In genomic region chr15:40328176-40328575, GRCh38 we compare ENCODE assay signal across 15 cellular contexts. TPM values are rescaled to one million over a fixed set of nuclear protein-coding genes. Genes with fewer than 3 reads are reported as not detected.
DNase-seq lines count a peak whose midpoint lies in the region; ATAC-seq and TF ChIP-seq lines count a peak whose summit lies in the region.
"Had no signal": no experiment of that assay in that cellular context is flagged by ENCODE, and none has a peak within 500 bp of the region (broad histone marks: within the 10 kb centered on the region; RNA-seq: fewer than 3 reads in every experiment).

No MANE protein-coding gene starts in this region.

- TF ChIP-seq CTCF in choroid plexus epithelial cell (conservative IDR thresholded peaks at IDR 0.05; ENCODE audit: low read depth, low read length) (no peak), mesothelial cell of epicardium (IDR thresholded peaks at IDR 0.05; ENCODE audit: unreplicated experiment) (no peak), adrenal gland (IDR thresholded peaks at IDR 0.05) (no peak), CD14-positive monocyte (IDR thresholded peaks at IDR 0.05) (no peak)

- ATAC-seq in right cardiac atrium = no peak
- ATAC-seq in Right ventricle myocardium superior (ENCODE audit: poor library complexity) = no peak
- ATAC-seq in HG02852 (IDR thresholded peaks at IDR 0.05; ENCODE audit: unreplicated experiment) = no peak
- ATAC-seq: lower lobe of right lung, psoas muscle, T-helper 17 cell had no signal

- DNase-seq in right cardiac atrium = no peak
- no peak for DNase-seq in Right ventricle myocardium superior
- DNase-seq in choroid plexus epithelial cell (ENCODE audit: low read depth) = peak; percentile 86
- DNase-seq in mesothelial cell of epicardium (ENCODE audit: low spot score in 2 of 2, unreplicated experiment in 2 of 2) = no peak
- DNase-seq in adrenal gland = no peak
- DNase-seq in effector CD8-positive, alpha-beta T cell (lab: John Stamatoyannopoulos, UW) = no peak
- no peak for DNase-seq in CD14-positive monocyte (ENCODE audit: low spot score)
- DNase-seq: activated CD4-positive, alpha-beta T cell treated with anti-CD3 and anti-CD28 coated beads, Interleukin-2, amount 50 U/mL, for 4 hours; Kasumi-1; lower lobe of right lung; NCI-H2081; psoas muscle; T-helper 17 cell had no signal

- H3K4me3 ChIP-seq in right cardiac atrium (ENCODE audit: low read length) (no peak overlapping the region), choroid plexus epithelial cell (ENCODE audit: low read depth, low read length) (no peak overlapping the region), adrenal gland (no peak overlapping the region)
- H3K4me3 ChIP-seq: lower lobe of right lung, psoas muscle had no signal

- H3K4me3 Mint-ChIP-seq in mesothelial cell of epicardium = no peak overlapping the region
- H3K4me3 Mint-ChIP-seq in CD14-positive monocyte = no peak overlapping the region
- H3K4me3 Mint-ChIP-seq: T-helper 17 cell had no signal

- H3K9me3 Mint-ChIP-seq in mesothelial cell of epicardium (no peaks in the 10 kb centered on the region), CD14-positive monocyte (peaks cover 0 to 2% (median 0%) of the 10 kb centered on the region in 7 donors)

- peak overlapping the region; percentile 72 for H3K27ac Mint-ChIP-seq in mesothelial cell of epicardium
- no peak overlapping the region for H3K27ac Mint-ChIP-seq in CD14-positive monocyte
- H3K27ac Mint-ChIP-seq: T-helper 17 cell had no signal

- intact Hi-C loops in right cardiac atrium (cut with DNase I) = no loop called here
- intact Hi-C loops in Right ventricle myocardium superior (cut with DNase I) = no loop called here
- intact Hi-C loops in adrenal gland (cut with DNase I) = no loop called here
- intact Hi-C loops in CD14-positive monocyte (cut with micrococcal nuclease) = no loop called here

- H3K27me3 Mint-ChIP-seq in mesothelial cell of epicardium (ENCODE audit: low read depth) (no peaks in the 10 kb centered on the region), CD14-positive monocyte (ENCODE audit: low read depth in 3 of 3) (peaks cover 2 to 4% (median 2%) of the 10 kb centered on the region in 3 donors)
- H3K27me3 Mint-ChIP-seq: T-helper 17 cell had no signal

- H3K27ac ChIP-seq in right cardiac atrium (ENCODE audit: low read length) = peak overlapping the region; percentile 15
- H3K27ac ChIP-seq in adrenal gland = no peak overlapping the region
- H3K27ac ChIP-seq: lower lobe of right lung, psoas muscle had no signal

- no peaks in the 10 kb centered on the region for H3K36me3 Mint-ChIP-seq in mesothelial cell of epicardium
- H3K36me3 Mint-ChIP-seq in CD14-positive monocyte = peaks cover 54 to 56% of the 10 kb centered on the region in 2 donors

- H3K27me3 ChIP-seq in right cardiac atrium (ENCODE audit: control insufficient read depth, insufficient read depth) (no peaks in the 10 kb centered on the region), adrenal gland (no peaks in the 10 kb centered on the region)

- H3K4me1 ChIP-seq in right cardiac atrium (ENCODE audit: control insufficient read depth, insufficient read depth, low read length) (peaks cover 25% of the 10 kb centered on the region), adrenal gland (replicated peaks in 1 of 2) (peaks cover 0 to 39% of the 10 kb centered on the region in 2 donors)

- no peak for TF ChIP-seq POLR2A in adrenal gland (IDR thresholded peaks at IDR 0.05)

- 33% methylated on average over 3 of the region's 3 CpGs for WGBS in right cardiac atrium
- 75 to 80% (median 78%) methylated on average over 3 of the region's 3 CpGs for WGBS in adrenal gland, 4 donors

- peaks cover 55% of the 10 kb centered on the region for H3K4me1 Mint-ChIP-seq in mesothelial cell of epicardium
- H3K4me1 Mint-ChIP-seq in CD14-positive monocyte = peaks cover 82% of the 10 kb centered on the region

- no peaks in the 10 kb centered on the region for H3K9me3 ChIP-seq in right cardiac atrium (ENCODE audit: control insufficient read depth, low read length)
- no peaks in the 10 kb centered on the region for H3K9me3 ChIP-seq in adrenal gland (replicated peaks in 1 of 3)
- H3K9me3 ChIP-seq: lower lobe of right lung, psoas muscle had no signal

- H3K36me3 ChIP-seq in adrenal gland (replicated peaks in 1 of 2) = no peaks in the 10 kb centered on the region
- H3K36me3 ChIP-seq: lower lobe of right lung had no signal

RNA-seq across cellular contexts. Expression of gene INAFM2, which starts 4.7 kb away (rescaled TPM):
- total RNA-seq in right cardiac atrium (100 to 1,000 TPM in 1 of 4 donors, 10 to 100 TPM in 3; 72.6 to 115 (median 74.1) TPM), Right ventricle myocardium superior (56.2 TPM), mesothelial cell of epicardium (19.2 to 23.1 TPM (median 21.9 TPM) in 3 replicates), adrenal gland (10 to 100 TPM; 14.2 to 25.5 (median 20.3) TPM)
- polyA plus RNA-seq in right cardiac atrium (47.3 TPM), adrenal gland (10 to 100 TPM; 12.0 to 24.5 (median 20.9) TPM), CD14-positive monocyte (1 to 10 TPM; 5.1 to 8.3 TPM)

RNA-seq across cellular contexts. Expression of gene CCDC9B, which starts 12.6 kb away (rescaled TPM):
- total RNA-seq in right cardiac atrium (100 to 1,000 TPM in 3 of 4 donors, 10 to 100 TPM in 1; 71.9 to 144 (median 131) TPM), Right ventricle myocardium superior (155 TPM), mesothelial cell of epicardium (23.4 to 26.9 TPM (median 26.1 TPM) in 3 replicates), adrenal gland (10 to 100 TPM in 7 of 8 donors, 1 to 10 TPM in 1; 10.0 to 41.0 (median 12.7) TPM)
- polyA plus RNA-seq in right cardiac atrium (99.7 TPM), adrenal gland (10 to 100 TPM in 1 of 3 donors, 1 to 10 TPM in 2; 5.3 to 30.4 (median 6.5) TPM), CD14-positive monocyte (under 1 TPM; 0.13 to 0.39 TPM)

RNA-seq across cellular contexts. Expression of gene PLCB2, which starts 20.4 kb away (rescaled TPM):
- total RNA-seq in right cardiac atrium = 10 to 100 TPM; 11.5 to 28.9 (median 21.7) TPM
- 18.5 TPM for polyA plus RNA-seq in right cardiac atrium
- 7.7 TPM for total RNA-seq in Right ventricle myocardium superior
- 9.8 to 11.5 TPM (median 10.7 TPM) in 3 replicates for total RNA-seq in mesothelial cell of epicardium
- 10 to 100 TPM in 7 of 8 donors, 1 to 10 TPM in 1; 7.7 to 36.1 (median 24.3) TPM for total RNA-seq in adrenal gland
- 100 to 1,000 TPM in 1 of 3 donors, 10 to 100 TPM in 1, 1 to 10 TPM in 1; 5.4 to 100 (median 39.4) TPM for polyA plus RNA-seq in adrenal gland
- polyA plus RNA-seq in CD14-positive monocyte = 10 to 100 TPM; 56.5 to 74.5 TPM
- total RNA-seq: dermis microvascular lymphatic vessel endothelial cell had no signal

RNA-seq across cellular contexts. Expression of gene PHGR1, which starts 22.7 kb away (rescaled TPM):
- total RNA-seq in right cardiac atrium (not detected), Right ventricle myocardium superior (not detected), mesothelial cell of epicardium (0.93 TPM in 1 of 3 replicates, not detected in the others), adrenal gland (under 1 TPM in 1 of 8 donors, not detected in 7; 0.79 TPM)
- polyA plus RNA-seq in right cardiac atrium (not detected), adrenal gland (1 to 10 TPM in 2 of 3 donors, not detected in 1; 1.3 to 4.5 TPM), CD14-positive monocyte (not detected)
- total RNA-seq: dermis microvascular lymphatic vessel endothelial cell, lower lobe of right lung, psoas muscle, T-helper 17 cell had no signal

RNA-seq across cellular contexts. Expression of gene DISP2, which starts 29.8 kb away (rescaled TPM):
- 1 to 10 TPM in 2 of 4 donors, under 1 TPM in 2; 0.85 to 4.6 (median 0.97) TPM for total RNA-seq in right cardiac atrium
- 2.4 TPM for polyA plus RNA-seq in right cardiac atrium
- total RNA-seq in Right ventricle myocardium superior = 5.9 TPM
- total RNA-seq in mesothelial cell of epicardium = 0.57 to 0.76 TPM (median 0.64 TPM) in 3 replicates
- 1 to 10 TPM in 4 of 8 donors, under 1 TPM in 3, not detected in 1; 0.36 to 3.6 (median 1.0) TPM for total RNA-seq in adrenal gland
- 10 to 100 TPM in 2 of 3 donors, 1 to 10 TPM in 1; 1.8 to 19.4 (median 10.3) TPM for polyA plus RNA-seq in adrenal gland
- under 1 TPM in 1 of 2 donors, not detected in 1; 0.01 TPM for polyA plus RNA-seq in CD14-positive monocyte
